Comparison of ENCODE assay signal across 18 cellular contexts in genomic region chr13:36313047-36313969, GRCh38. TPM values are rescaled to one million over a fixed set of nuclear protein-coding genes. Genes with fewer than 3 reads are reported as not detected.
"Had no signal": no experiment of that assay in that cellular context is flagged by ENCODE, and none has a peak within 500 bp of the region (broad histone marks: within the 10 kb centered on the region; RNA-seq: fewer than 3 reads in every experiment).

No MANE protein-coding gene starts in this region.

- H3K27me3 Mint-ChIP-seq: naive thymus-derived CD4-positive, alpha-beta T cell had no signal

- H3K27ac Mint-ChIP-seq: brain had no signal

- H3K36me3 ChIP-seq: prostate gland had no signal

- H3K27ac ChIP-seq: prostate gland, right lobe of liver, VCaP had no signal

- H3K4me3 Mint-ChIP-seq: brain; naive thymus-derived CD4-positive, alpha-beta T cell had no signal

- H3K4me1 ChIP-seq: prostate gland, right lobe of liver had no signal

- DNase-seq: activated CD4-positive, alpha-beta T cell treated with anti-CD3 and anti-CD28 coated beads for 4 hours; activated CD8-positive, alpha-beta memory T cell treated with anti-CD3 and anti-CD28 coated beads for 24 hours; activated naive CD4-positive, alpha-beta T cell treated with anti-CD3 and anti-CD28 coated beads, Interleukin-2, amount 50 U/mL, for 16 hours; dermis blood vessel endothelial cell; foreskin melanocyte; head of caudate nucleus; mammary epithelial cell; naive thymus-derived CD4-positive, alpha-beta T cell; right lobe of liver; stimulated activated CD4-positive, alpha-beta T cell treated with anti-CD3 and anti-CD28 coated beads, Interleukin-2, amount 100 ng/mL, for 24 hours; stimulated activated naive CD4-positive, alpha-beta T cell; substantia nigra; T1000; trophoblast cell had no signal

- ATAC-seq: naive thymus-derived CD4-positive, alpha-beta T cell; right lobe of liver had no signal

- H3K9me3 ChIP-seq: prostate gland, right lobe of liver had no signal

- H3K9me3 Mint-ChIP-seq: naive thymus-derived CD4-positive, alpha-beta T cell had no signal

- H3K27me3 ChIP-seq: right lobe of liver had no signal

- H3K4me1 Mint-ChIP-seq: brain had no signal

- H3K4me3 ChIP-seq: prostate gland, right lobe of liver had no signal

RNA-seq across cellular contexts. Expression of gene CCDC169, which starts 15.7 kb away (rescaled TPM):
- total RNA-seq: mononuclear cell, right lobe of liver had no signal
